25 cellular contexts compared by ENCODE assay signal in the genomic region with DNA sequence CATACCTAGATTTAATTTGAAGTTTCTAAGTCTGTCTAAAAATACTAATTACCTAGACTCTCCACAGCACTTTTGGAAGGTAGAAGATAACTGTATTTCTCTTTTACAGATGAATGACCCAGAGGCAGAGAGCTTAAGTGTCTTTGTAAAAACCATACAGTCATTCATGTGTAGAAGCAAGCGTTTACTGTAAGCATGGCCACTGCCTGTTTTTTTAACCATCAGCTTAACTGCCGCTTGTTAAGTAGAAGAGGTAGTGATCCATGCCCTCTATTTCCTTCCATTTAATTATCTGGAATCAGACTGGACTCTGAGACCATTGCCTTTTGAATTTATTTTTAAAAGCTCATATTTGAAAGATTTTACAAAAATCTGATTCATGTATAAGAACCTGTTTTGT.
DNase-seq lines count a peak whose midpoint lies in the region; ATAC-seq and TF ChIP-seq lines count a peak whose summit lies in the region.
"Had no signal": no experiment of that assay in that cellular context is flagged by ENCODE, and none has a peak within 500 bp of the region (broad histone marks: within the 10 kb centered on the region; RNA-seq: fewer than 3 reads in every experiment).

No MANE protein-coding gene starts in this region.

- no peak for ATAC-seq in activated naive CD8-positive, alpha-beta T cell treated with anti-CD3 and anti-CD28 coated beads, Interleukin-2, amount 50 U/mL, for 24 hours
- ATAC-seq: GM12878, HCT116, Panc1 had no signal

- no peak for TF ChIP-seq POLR2A in thyroid gland (IDR thresholded peaks at IDR 0.05)

- no peak overlapping the region for H3K27ac Mint-ChIP-seq in activated naive CD8-positive, alpha-beta T cell treated with anti-CD3 and anti-CD28 coated beads, Interleukin-2, amount 50 U/mL, for 24 hours

- DNase-seq in NCI-H1417 (lab: John Stamatoyannopoulos, UW) (peak in 2 of 3 experiments; percentile 5 to 51), NCI-H1417 treated with DMSO at 0.1 percent for 48 hours (lab: John Stamatoyannopoulos, UW) (no peak), NCI-H1092 (lab: John Stamatoyannopoulos, UW) (peak; percentile 71), NCI-H510A treated with DMSO at 0.1 percent for 48 hours (lab: John Stamatoyannopoulos, UW) (peak; percentile 62), thyroid gland (peak; percentile 6 to 17), GM13976 (ENCODE audit: low spot score) (no peak)
- no peak for DNase-seq in activated naive CD8-positive, alpha-beta T cell treated with anti-CD3 and anti-CD28 coated beads, Interleukin-2, amount 50 U/mL, for 24 hours
- DNase-seq: 8988T, DMS79, EL, GDM1, IMR-90, KG1, MG63, NCI-H1436 treated with DMSO at 0.1 percent for 48 hours, NCI-H187 treated with DMSO at 0.1 percent for 48 hours, NCI-H2107, NCI-H524, NCI-H748 treated with DMSO at 0.1 percent for 48 hours, SHP77, T-helper 1 cell had no signal

- no peak overlapping the region for H3K27ac ChIP-seq in thyroid gland
- H3K27ac ChIP-seq: RWPE1 had no signal

- H3K27me3 Mint-ChIP-seq in activated naive CD8-positive, alpha-beta T cell treated with anti-CD3 and anti-CD28 coated beads, Interleukin-2, amount 50 U/mL, for 24 hours = no peaks in the 10 kb centered on the region

- H3K36me3 Mint-ChIP-seq in activated naive CD8-positive, alpha-beta T cell treated with anti-CD3 and anti-CD28 coated beads, Interleukin-2, amount 50 U/mL, for 24 hours (ENCODE audit: low read depth) = no peaks in the 10 kb centered on the region

- H3K4me3 ChIP-seq in thyroid gland (replicated peaks in 1 of 3) = no peak overlapping the region
- H3K4me3 ChIP-seq: GM12878, MG63 had no signal

- peaks cover 0 to 5% of the 10 kb centered on the region in 2 donors for H3K4me1 ChIP-seq in thyroid gland

- no peaks in the 10 kb centered on the region for H3K36me3 ChIP-seq in thyroid gland
- H3K36me3 ChIP-seq: MG63 had no signal

- H3K27me3 ChIP-seq in thyroid gland = no peaks in the 10 kb centered on the region
- H3K27me3 ChIP-seq: MG63 had no signal

- WGBS in thyroid gland, 2 donors = 13 to 31% methylated on average over 2 of the region's 2 CpGs

- no peak for TF ChIP-seq CTCF in thyroid gland (IDR thresholded peaks at IDR 0.05)
- no peak for TF ChIP-seq CTCF in GM13976 (IDR thresholded peaks at IDR 0.05; ENCODE audit: borderline replicate concordance, control extremely low read depth, extremely low read depth, insufficient read depth, missing control alignments)

- no peaks in the 10 kb centered on the region for H3K9me3 ChIP-seq in thyroid gland
- H3K9me3 ChIP-seq: MG63 had no signal

- no peaks in the 10 kb centered on the region for H3K9me3 Mint-ChIP-seq in activated naive CD8-positive, alpha-beta T cell treated with anti-CD3 and anti-CD28 coated beads, Interleukin-2, amount 50 U/mL, for 24 hours

- H3K4me1 Mint-ChIP-seq in activated naive CD8-positive, alpha-beta T cell treated with anti-CD3 and anti-CD28 coated beads, Interleukin-2, amount 50 U/mL, for 24 hours = no peaks in the 10 kb centered on the region

- H3K4me3 Mint-ChIP-seq in activated naive CD8-positive, alpha-beta T cell treated with anti-CD3 and anti-CD28 coated beads, Interleukin-2, amount 50 U/mL, for 24 hours = no peak overlapping the region

- in situ Hi-C loops in GM13976 (cut with MboI; ENCODE audit: low sequenced_read_pairs, unreplicated experiment) = no loop called here

- intact Hi-C loops in thyroid gland (cut with DNase I) = no loop called here

Comparison
In these comparisons a context has a peak if more than half of its experiments do, and no peak if none do; other contexts are left out.
1. DNase-seq: peak in NCI-H1417 (2 of 3), NCI-H1092 (single experiment), NCI-H510A treated with DMSO at 0.1 percent for 48 hours (single experiment) and thyroid gland (2 of 2); none in NCI-H1417 treated with DMSO at 0.1 percent for 48 hours (single experiment), GM13976 (single experiment) and activated naive CD8-positive, alpha-beta T cell treated with anti-CD3 and anti-CD28 coated beads, Interleukin-2, amount 50 U/mL, for 24 hours (single experiment).